12 cellular contexts compared by ENCODE assay signal in genomic region chrX:110242371-110242770, GRCh38.
DNase-seq lines count a peak whose midpoint lies in the region; ATAC-seq and TF ChIP-seq lines count a peak whose summit lies in the region.
"Had no signal": no experiment of that assay in that cellular context is flagged by ENCODE, and none has a peak within 500 bp of the region (broad histone marks: within the 10 kb centered on the region; RNA-seq: fewer than 3 reads in every experiment).

No MANE protein-coding gene starts in this region.

- no peaks in the 10 kb centered on the region for H3K79me2 ChIP-seq in OCI-LY7 (ENCODE audit: insufficient read depth, low read depth, low read length)

- H3K4me1 ChIP-seq in OCI-LY7 (ENCODE audit: insufficient read depth, low read length, poor library complexity, severe bottlenecking) = no peaks in the 10 kb centered on the region

- no peak overlapping the region for H3K4me3 Mint-ChIP-seq in T-cell
- H3K4me3 Mint-ChIP-seq: CD14-positive monocyte had no signal

- no peaks in the 10 kb centered on the region for H3K36me3 ChIP-seq in OCI-LY7 (ENCODE audit: insufficient read depth, low read length)

- no peak overlapping the region for H3K27ac ChIP-seq in OCI-LY7 (ENCODE audit: low read depth, low read length, poor library complexity, severe bottlenecking)
- H3K27ac ChIP-seq: A549, HL-60 had no signal

- TF ChIP-seq CTCF in OCI-LY7 (conservative IDR thresholded peaks at IDR 0.05; ENCODE audit: low read length) = no peak

- H3K4me3 ChIP-seq in OCI-LY7 (ENCODE audit: low read depth, low read length, poor library complexity, severe bottlenecking) = no peak overlapping the region
- H3K4me3 ChIP-seq: A549 had no signal

- POLR2A ChIA-PET in T-cell (lab: Charles Lee) (no interaction called here), OCI-LY7 (lab: Charles Lee) (no interaction called here)

- H3K27me3 Mint-ChIP-seq in T-cell = peaks cover 0 to 9% of the 10 kb centered on the region in 2 donors

- no peaks in the 10 kb centered on the region for H3K9me3 ChIP-seq in OCI-LY7 (ENCODE audit: low read length)
- H3K9me3 ChIP-seq: A549 had no signal

- ATAC-seq in T-cell (replicated peaks in 1 of 4) = no peak
- ATAC-seq in esophagus mucosa = peak; percentile 67
- no peak for ATAC-seq in GM21723 (IDR thresholded peaks at IDR 0.05; ENCODE audit: unreplicated experiment)
- ATAC-seq: A549 had no signal

- H4K20me1 ChIP-seq in OCI-LY7 (ENCODE audit: insufficient read depth, low read length) = no peaks in the 10 kb centered on the region

- no peaks in the 10 kb centered on the region for H3K9me2 ChIP-seq in OCI-LY7 (ENCODE audit: insufficient read depth, low read length)

- CTCF ChIA-PET in T-cell (lab: Charles Lee) = no interaction called here
- CTCF ChIA-PET in OCI-LY7 (lab: Charles Lee; ENCODE audit: unreplicated experiment) = no interaction called here

- peak; percentile 17 for DNase-seq in HPDE6-E6E7 (ENCODE audit: extremely low spot score)
- no peak for DNase-seq in T-cell
- no peak for DNase-seq in OCI-LY7 (ENCODE audit: low spot score)
- DNase-seq in islet precursor cell = no peak
- DNase-seq: DMS53, GF-D8, HCEC 1CT had no signal

- H3K4me2 ChIP-seq in OCI-LY7 (ENCODE audit: low read length) = no peak overlapping the region
- H3K4me2 ChIP-seq: A549 had no signal

- H3K36me3 Mint-ChIP-seq in T-cell = peaks cover 26% of the 10 kb centered on the region

- peak overlapping the region; percentile 8 to 66 for H3K27ac Mint-ChIP-seq in T-cell
- H3K27ac Mint-ChIP-seq: CD14-positive monocyte had no signal

- peaks cover 0 to 74% (median 59%) of the 10 kb centered on the region in 3 donors for H3K4me1 Mint-ChIP-seq in T-cell
- H3K4me1 Mint-ChIP-seq: CD14-positive monocyte had no signal

- BruUV-seq in OCI-LY7 (replicated peaks; lab: Mats Ljungman, UMichigan) = no TSS peak

- intact Hi-C loops in OCI-LY7 (cut with micrococcal nuclease; ENCODE audit: unreplicated experiment) = no loop called here

- no peak overlapping the region for H2AFZ ChIP-seq in OCI-LY7 (ENCODE audit: low read length)

- peaks cover 0 to 13% (median 7%) of the 10 kb centered on the region in 3 donors for H3K9me3 Mint-ChIP-seq in T-cell
